34 cellular contexts compared by ENCODE assay signal in the genomic region with DNA sequence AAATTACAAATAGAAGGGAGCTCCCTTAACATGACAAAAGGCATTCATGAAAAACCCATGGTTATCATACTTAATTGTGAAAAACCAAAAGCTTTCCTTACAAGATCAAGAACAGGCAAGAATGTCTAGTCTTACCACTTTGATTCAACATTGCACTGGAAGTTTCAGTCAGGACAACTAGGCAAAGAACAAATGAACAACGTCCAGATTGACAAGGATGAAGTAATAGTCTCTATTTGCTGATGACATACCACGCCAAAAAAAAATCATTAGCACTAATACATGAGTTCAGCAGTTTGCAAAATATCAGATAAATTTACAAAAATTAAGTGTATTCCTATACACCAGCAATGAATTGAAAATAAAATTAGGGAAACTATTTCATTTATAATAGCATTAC.
"Had no signal": no experiment of that assay in that cellular context is flagged by ENCODE, and none has a peak within 500 bp of the region (broad histone marks: within the 10 kb centered on the region; RNA-seq: fewer than 3 reads in every experiment).

No MANE protein-coding gene starts in this region.

- H3K9ac ChIP-seq: KMS-11 had no signal

- H3K36me3 ChIP-seq: MG63 had no signal

- H3K4me2 ChIP-seq: KMS-11 had no signal

- H3K27ac ChIP-seq: KMS-11 had no signal

- H3K9me3 ChIP-seq: MG63 had no signal

- H3K4me3 ChIP-seq: MG63 had no signal

- DNase-seq: Karpas-422, Kasumi-1, MG63, MM.1S, MV-4-11, NCI-H1048, NCI-H1092, NCI-H1092 treated with DMSO at 0.1 percent for 48 hours, NCI-H1105, NCI-H1105 treated with DMSO at 0.1 percent for 48 hours, NCI-H1417, NCI-H1417 treated with DMSO at 0.1 percent for 48 hours, NCI-H1436, NCI-H1436 treated with DMSO at 0.1 percent for 48 hours, NCI-H146, NCI-H1694, NCI-H1694 treated with DMSO at 0.1 percent for 48 hours, NCI-H187, NCI-H187 treated with DMSO at 0.1 percent for 48 hours, NCI-H1930, NCI-H2029, NCI-H2029 treated with DMSO at 0.1 percent for 48 hours, NCI-H2081, NCI-H2081 treated with DMSO at 0.1 percent for 48 hours, NCI-H2107, NCI-H2171, NCI-H2171 treated with DMSO at 0.1 percent for 48 hours, NCI-H2227 treated with DMSO at 0.1 percent for 48 hours, NCI-H226, NCI-H345, NCI-H446, NCI-H446 treated with DMSO at 0.1 percent for 48 hours, NCI-H510A had no signal
